In genomic region chr11:89612111-89612510, GRCh38 we compare ENCODE assay signal across 1 cellular context.
TF ChIP-seq lines count a peak whose summit lies in the region.

No MANE protein-coding gene starts in this region.

TF ChIP-seq in IMR-90, 13 proteins besides CTCF, POLR2A, EP300 and RAD21 (continued from another document):
- TF ChIP-seq ELK1 (IDR thresholded peaks at IDR 0.05; ENCODE audit: borderline replicate concordance, low read depth, low read length) (no peak), NFE2L2 (IDR thresholded peaks at IDR 0.05; ENCODE audit: low read depth, low read length) (no peak)
